ENCODE assay signal across 8 cellular contexts in genomic region chr1:143651350-143651992, GRCh38.
"Had no signal": no experiment of that assay in that cellular context is flagged by ENCODE, and none has a peak within 500 bp of the region (broad histone marks: within the 10 kb centered on the region; RNA-seq: fewer than 3 reads in every experiment).

No MANE protein-coding gene starts in this region.

- H3K27ac Mint-ChIP-seq: H9 had no signal

- FAIRE-seq: H1, H54, HTR-8/SVneo, K562 had no signal

- H3K27ac ChIP-seq: GM23248 had no signal

- H3K9ac ChIP-seq: GM23248 had no signal

- H3K4me1 Mint-ChIP-seq: H9 had no signal

- H3K4me3 Mint-ChIP-seq: H9 had no signal

- H3K4me3 ChIP-seq: GM23248, K562 had no signal

- DNase-seq: GM23248, H9, HCEC 1CT, IMR-90 had no signal
